19 cellular contexts compared by ENCODE assay signal in the genomic region with DNA sequence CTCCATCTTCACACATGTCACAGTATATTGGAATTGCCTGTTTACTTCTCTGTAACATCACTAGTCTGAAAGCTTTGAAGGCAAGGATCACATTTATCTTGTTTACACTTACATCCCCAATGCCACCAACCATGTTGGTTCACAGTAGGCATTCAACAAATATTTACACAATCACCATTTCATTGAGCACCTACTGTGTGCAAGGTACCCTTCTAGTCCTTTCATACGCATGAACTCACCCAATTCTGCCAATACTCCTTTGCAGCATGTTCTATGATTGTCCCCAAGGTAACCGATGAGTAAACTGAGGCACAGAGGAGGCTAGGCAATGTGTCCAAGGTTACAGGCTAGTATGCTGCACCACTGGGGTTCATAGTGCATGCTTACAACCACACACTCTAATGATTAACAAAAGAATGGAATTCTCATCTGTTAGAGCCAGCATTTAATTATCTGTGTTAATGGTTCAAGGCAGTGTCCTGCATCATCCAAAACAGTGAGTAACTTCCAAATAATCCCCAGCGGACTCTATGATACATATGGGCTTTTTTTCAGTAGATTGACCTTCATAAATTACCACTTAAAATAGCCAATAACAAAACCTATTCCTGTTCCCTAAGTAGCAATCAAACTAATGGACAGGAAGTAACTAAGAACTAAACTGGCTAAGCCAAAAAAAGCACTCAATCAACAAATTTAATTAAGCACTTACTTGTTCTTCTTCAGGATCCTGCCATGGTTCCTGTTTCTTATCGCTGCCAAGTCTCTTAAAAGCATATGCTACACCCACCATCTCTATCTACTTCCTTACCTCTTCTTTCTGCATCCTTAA.
DNase-seq lines count a peak whose midpoint lies in the region; ATAC-seq and TF ChIP-seq lines count a peak whose summit lies in the region.
"Had no signal": no experiment of that assay in that cellular context is flagged by ENCODE, and none has a peak within 500 bp of the region (broad histone marks: within the 10 kb centered on the region; RNA-seq: fewer than 3 reads in every experiment).

No MANE protein-coding gene starts in this region.

- H3K27me3 Mint-ChIP-seq in HFFc6 (ENCODE audit: insufficient read depth) = no peaks in the 10 kb centered on the region
- H3K27me3 Mint-ChIP-seq in CD4-positive, alpha-beta T cell = peaks cover 10% of the 10 kb centered on the region

- H3K9me3 Mint-ChIP-seq in HFFc6 = no peaks in the 10 kb centered on the region
- H3K9me3 Mint-ChIP-seq in CD4-positive, alpha-beta T cell = no peaks in the 10 kb centered on the region
- H3K9me3 Mint-ChIP-seq: CD4-positive, alpha-beta memory T cell; T-helper 2 cell treated with Interferon-gamma antibody and Interleukin-4, amounts not matched to agents 5 μg/mL and 100 μg/mL, for 36 hours had no signal

- no peak overlapping the region for H3K4me3 Mint-ChIP-seq in HFFc6
- no peak overlapping the region for H3K4me3 Mint-ChIP-seq in CD4-positive, alpha-beta T cell
- H3K4me3 Mint-ChIP-seq: B cell; CD4-positive, alpha-beta memory T cell; T-helper 2 cell treated with Interferon-gamma antibody and Interleukin-4, amounts not matched to agents 5 μg/mL and 100 μg/mL, for 36 hours had no signal

- CTCF ChIA-PET in CD4-positive, alpha-beta T cell (lab: Charles Lee) = no interaction called here

- peaks cover 45% of the 10 kb centered on the region for H3K4me1 Mint-ChIP-seq in HFFc6 (ENCODE audit: low read depth)
- H3K4me1 Mint-ChIP-seq in CD4-positive, alpha-beta T cell (ENCODE audit: low read depth) = no peaks in the 10 kb centered on the region
- H3K4me1 Mint-ChIP-seq: B cell; CD4-positive, alpha-beta memory T cell had no signal

- no peaks in the 10 kb centered on the region for H3K9me3 ChIP-seq in CD4-positive, alpha-beta T cell (ENCODE audit: control insufficient read depth, low read length)

- H3K4me3 ChIP-seq in foreskin fibroblast (ENCODE audit: low read depth in 1 of 2, low read length in 2 of 2) = no peak overlapping the region

- DNase-seq in EH (ENCODE audit: low read depth) (peak; percentile 81), HFFc6 (peak; percentile 12), amniotic epithelial cell (ENCODE audit: low read depth) (peak; percentile 8), foreskin fibroblast (peak; percentile 39 to 48), substantia nigra (lab: John Stamatoyannopoulos, UW) (no peak), occipital lobe (lab: John Stamatoyannopoulos, UW) (no peak), activated gamma-delta T cell treated with Interleukin-2 at 50 U/mL for 16 hours (no peak)
- no peak for DNase-seq in CD4-positive, alpha-beta T cell
- DNase-seq: CD4-positive, alpha-beta memory T cell; DMS153; Kasumi-1; MM.1S; NCI-H1092 treated with DMSO at 0.1 percent for 48 hours; NCI-H1694; NCI-H2081 treated with DMSO at 0.1 percent for 48 hours; NCI-H82 had no signal

- ATAC-seq in CD4-positive, alpha-beta T cell (ENCODE audit: poor library complexity) = no peak
- ATAC-seq: Right ventricle myocardium inferior had no signal

- H3K27me3 ChIP-seq in CD4-positive, alpha-beta T cell (ENCODE audit: control insufficient read depth, insufficient read depth, low read length) = no peaks in the 10 kb centered on the region

- H3K27ac ChIP-seq in CD4-positive, alpha-beta T cell (ENCODE audit: low read depth, low read length) = no peak overlapping the region
- H3K27ac ChIP-seq in substantia nigra (ENCODE audit: low read depth, low read length, poor library complexity, severe bottlenecking) = no peak overlapping the region

- H3K27ac Mint-ChIP-seq in HFFc6 = no peak overlapping the region; the same call in 1 of the 2 replicates
- H3K27ac Mint-ChIP-seq in CD4-positive, alpha-beta T cell = no peak overlapping the region
- H3K27ac Mint-ChIP-seq: B cell; CD4-positive, alpha-beta memory T cell; T-helper 2 cell treated with Interferon-gamma antibody and Interleukin-4, amounts not matched to agents 5 μg/mL and 100 μg/mL, for 36 hours had no signal

- H3K36me3 Mint-ChIP-seq in HFFc6 (ENCODE audit: low read depth) = no peaks in the 10 kb centered on the region
- H3K36me3 Mint-ChIP-seq in CD4-positive, alpha-beta T cell (ENCODE audit: low read depth) = no peaks in the 10 kb centered on the region
- H3K36me3 Mint-ChIP-seq: CD4-positive, alpha-beta memory T cell had no signal

- intact Hi-C loops in CD4-positive, alpha-beta T cell (cut with DNase I, micrococcal nuclease) = no loop called here

- POLR2A ChIA-PET in CD4-positive, alpha-beta T cell (lab: Charles Lee) = no interaction called here

- TF ChIP-seq CTCF in HFFc6 (IDR thresholded peaks at IDR 0.05) = no peak
- TF ChIP-seq CTCF in foreskin fibroblast (IDR thresholded peaks at IDR 0.05; ENCODE audit: low read depth, low read length) = no peak
- no peak for TF ChIP-seq CTCF in CD4-positive, alpha-beta T cell (IDR thresholded peaks at IDR 0.05)

Comparison
In these comparisons a context has a peak if more than half of its experiments do, and no peak if none do; other contexts are left out.
1. DNase-seq: peak in EH (single experiment), HFFc6 (single experiment), amniotic epithelial cell (single experiment) and foreskin fibroblast (2 of 2); none in CD4-positive, alpha-beta T cell (0 of 10), substantia nigra (0 of 49), occipital lobe (single experiment) and activated gamma-delta T cell treated with Interleukin-2 at 50 U/mL for 16 hours (single experiment).